19 cellular contexts compared by ENCODE assay signal in the genomic region with DNA sequence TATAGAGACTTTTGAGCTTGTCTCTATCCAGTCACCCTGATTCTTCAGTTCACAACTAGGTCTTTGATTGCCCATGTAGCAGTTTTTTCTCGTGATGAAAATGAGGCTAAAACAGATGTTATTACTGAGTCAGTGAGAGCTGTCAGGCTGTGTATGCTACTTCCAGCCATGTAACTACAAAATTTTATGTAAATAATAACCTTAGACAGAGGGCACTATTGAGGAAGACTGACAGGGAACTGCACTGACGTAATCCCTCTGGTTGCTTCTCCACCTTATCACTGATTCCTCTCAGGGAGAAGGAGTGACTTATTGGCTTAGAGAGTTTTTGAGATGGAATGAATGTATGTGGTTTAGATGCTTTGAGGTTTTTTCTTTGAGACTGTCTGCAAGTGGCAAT.
"Had no signal": no experiment of that assay in that cellular context is flagged by ENCODE, and none has a peak within 500 bp of the region (broad histone marks: within the 10 kb centered on the region; RNA-seq: fewer than 3 reads in every experiment).

No MANE protein-coding gene starts in this region.

- FAIRE-seq: endothelial cell of umbilical vein had no signal

- ATAC-seq: activated T-helper 17 cell treated with anti-CD3 and anti-CD28 coated beads, Interleukin-2, amount 50 U/mL, for 72 hours; body of pancreas; mucosa of descending colon; naive thymus-derived CD4-positive, alpha-beta T cell; stimulated activated effector memory CD8-positive, alpha-beta T cell treated with anti-CD3 and anti-CD28 coated beads, Interleukin-12 subunit alpha, Interleukin-12 subunit beta, amount 100 ng/mL, for 72 hours had no signal

- H3K9me3 Mint-ChIP-seq: activated T-helper 17 cell treated with anti-CD3 and anti-CD28 coated beads, Interleukin-2, amount 50 U/mL, for 72 hours; central memory CD8-positive, alpha-beta T cell; memory B cell; stimulated activated effector memory CD8-positive, alpha-beta T cell treated with anti-CD3 and anti-CD28 coated beads, Interleukin-12 subunit alpha, Interleukin-12 subunit beta, amount 100 ng/mL, for 72 hours had no signal

- DNase-seq: activated CD4-positive, CD25-positive, alpha-beta regulatory T cell treated with anti-CD3 and anti-CD28 coated beads, Interleukin-2, amount 50 U/mL, for 72 hours; activated naive CD4-positive, alpha-beta T cell treated with Interleukin-2 at 50 U/mL for 16 hours; body of pancreas; cortex of kidney; effector CD8-positive, alpha-beta T cell; foreskin fibroblast; hypothalamus; left ventricle myocardium inferior; mucosa of descending colon; naive thymus-derived CD4-positive, alpha-beta T cell; posterior cingulate gyrus; retina had no signal

- H3K4me1 Mint-ChIP-seq: activated T-helper 17 cell treated with anti-CD3 and anti-CD28 coated beads, Interleukin-2, amount 50 U/mL, for 72 hours; central memory CD8-positive, alpha-beta T cell; memory B cell; naive thymus-derived CD4-positive, alpha-beta T cell; stimulated activated effector memory CD8-positive, alpha-beta T cell treated with anti-CD3 and anti-CD28 coated beads, Interleukin-12 subunit alpha, Interleukin-12 subunit beta, amount 100 ng/mL, for 72 hours had no signal

- H3K27ac ChIP-seq: body of pancreas, left ventricle myocardium inferior, neutrophil, thoracic aorta had no signal

- H3K4me1 ChIP-seq: body of pancreas, left ventricle myocardium inferior had no signal

- H3K4me3 Mint-ChIP-seq: activated T-helper 17 cell treated with anti-CD3 and anti-CD28 coated beads, Interleukin-2, amount 50 U/mL, for 72 hours; central memory CD8-positive, alpha-beta T cell; memory B cell; naive thymus-derived CD4-positive, alpha-beta T cell; stimulated activated effector memory CD8-positive, alpha-beta T cell treated with anti-CD3 and anti-CD28 coated beads, Interleukin-12 subunit alpha, Interleukin-12 subunit beta, amount 100 ng/mL, for 72 hours had no signal

- H3K27me3 Mint-ChIP-seq: activated T-helper 17 cell treated with anti-CD3 and anti-CD28 coated beads, Interleukin-2, amount 50 U/mL, for 72 hours; central memory CD8-positive, alpha-beta T cell had no signal

- H3K27me3 ChIP-seq: body of pancreas, neutrophil had no signal

- H3K36me3 Mint-ChIP-seq: memory B cell; naive thymus-derived CD4-positive, alpha-beta T cell; stimulated activated effector memory CD8-positive, alpha-beta T cell treated with anti-CD3 and anti-CD28 coated beads, Interleukin-12 subunit alpha, Interleukin-12 subunit beta, amount 100 ng/mL, for 72 hours had no signal

- H3K4me3 ChIP-seq: body of pancreas, left ventricle myocardium inferior, mucosa of descending colon, thoracic aorta had no signal

- H3K27ac Mint-ChIP-seq: activated T-helper 17 cell treated with anti-CD3 and anti-CD28 coated beads, Interleukin-2, amount 50 U/mL, for 72 hours; memory B cell; naive thymus-derived CD4-positive, alpha-beta T cell; stimulated activated effector memory CD8-positive, alpha-beta T cell treated with anti-CD3 and anti-CD28 coated beads, Interleukin-12 subunit alpha, Interleukin-12 subunit beta, amount 100 ng/mL, for 72 hours had no signal

- H3K36me3 ChIP-seq: left ventricle myocardium inferior, neutrophil, thoracic aorta had no signal

- H3K9me3 ChIP-seq: body of pancreas, left ventricle myocardium inferior, mucosa of descending colon, neutrophil, thoracic aorta had no signal
